ENCODE assay signal across 12 cellular contexts in genomic region chr11:66136752-66137123, GRCh38.
DNase-seq lines count a peak whose midpoint lies in the region; ATAC-seq, FAIRE-seq and TF ChIP-seq lines count a peak whose summit lies in the region.
"Had no signal": no experiment of that assay in that cellular context is flagged by ENCODE, and none has a peak within 500 bp of the region (broad histone marks: within the 10 kb centered on the region; RNA-seq: fewer than 3 reads in every experiment).

No MANE protein-coding gene starts in this region.

- no peak for FAIRE-seq in GM12892 (lab: Jason Lieb, UNC)

- no peak overlapping the region for H3K9ac ChIP-seq in adipocyte (ENCODE audit: low read length)

- H3K9me3 ChIP-seq in CD8-positive, alpha-beta T cell (ENCODE audit: low read length) = no peaks in the 10 kb centered on the region
- H3K9me3 ChIP-seq in adipocyte (ENCODE audit: control insufficient read depth, low read length) = no peaks in the 10 kb centered on the region
- H3K9me3 ChIP-seq: tibial artery had no signal

- H3K27ac Mint-ChIP-seq in CD8-positive, alpha-beta T cell = peak overlapping the region; percentile 22

- no peak overlapping the region for H3K4me3 ChIP-seq in CD8-positive, alpha-beta T cell (ENCODE audit: low read depth, low read length)
- no peak overlapping the region for H3K4me3 ChIP-seq in adipocyte (ENCODE audit: low read length)
- H3K4me3 ChIP-seq: tibial artery had no signal

- ATAC-seq in CD8-positive, alpha-beta T cell = no peak
- ATAC-seq in left colon = peak; percentile 32
- ATAC-seq in HG02763 (IDR thresholded peaks at IDR 0.05; ENCODE audit: unreplicated experiment) = no peak
- ATAC-seq: foreskin keratinocyte had no signal

- intact Hi-C loops in CD8-positive, alpha-beta T cell (cut with DNase I, micrococcal nuclease) = no loop called here
- intact Hi-C loops in left colon (cut with DNase I, micrococcal nuclease) = no loop called here

- no peak for TF ChIP-seq POLR2A in GM12892 (IDR thresholded peaks at IDR 0.05; ENCODE audit: low read depth, low read length)

- POLR2A ChIA-PET in CD8-positive, alpha-beta T cell (lab: Charles Lee) = no interaction called here

- peaks cover 9% of the 10 kb centered on the region for H3K36me3 Mint-ChIP-seq in CD8-positive, alpha-beta T cell

- H3K27me3 ChIP-seq in CD8-positive, alpha-beta T cell (ENCODE audit: insufficient read depth, low read length) = no peaks in the 10 kb centered on the region
- no peaks in the 10 kb centered on the region for H3K27me3 ChIP-seq in adipocyte (replicated peaks; ENCODE audit: control insufficient read depth, insufficient read depth, low read length)
- H3K27me3 ChIP-seq: foreskin keratinocyte, tibial artery had no signal

- H3K9me3 Mint-ChIP-seq in CD8-positive, alpha-beta T cell = no peaks in the 10 kb centered on the region

- TF ChIP-seq CTCF in CD8-positive, alpha-beta T cell (IDR thresholded peaks at IDR 0.05) = no peak

- no peaks in the 10 kb centered on the region for H3K27me3 Mint-ChIP-seq in CD8-positive, alpha-beta T cell (ENCODE audit: low read depth)

- H3K4me1 Mint-ChIP-seq in CD8-positive, alpha-beta T cell (ENCODE audit: low read depth) = peaks cover 58% of the 10 kb centered on the region

- H3K4me3 Mint-ChIP-seq in CD8-positive, alpha-beta T cell = no peak overlapping the region

- peaks cover 25% of the 10 kb centered on the region for H3K4me1 ChIP-seq in CD8-positive, alpha-beta T cell (ENCODE audit: insufficient read depth, low read length)
- peaks cover 21% of the 10 kb centered on the region for H3K4me1 ChIP-seq in adipocyte (ENCODE audit: control insufficient read depth, insufficient read depth, low read length)
- H3K4me1 ChIP-seq: foreskin keratinocyte had no signal

- no peak overlapping the region for H3K27ac ChIP-seq in CD8-positive, alpha-beta T cell (ENCODE audit: low read depth, low read length)
- H3K27ac ChIP-seq: foreskin keratinocyte, tibial artery had no signal

- no peaks in the 10 kb centered on the region for H3K36me3 ChIP-seq in CD8-positive, alpha-beta T cell (ENCODE audit: insufficient read depth, low read length)
- H3K36me3 ChIP-seq in adipocyte (ENCODE audit: control insufficient read depth, insufficient read depth, low read length, severe bottlenecking) = no peaks in the 10 kb centered on the region
- H3K36me3 ChIP-seq: tibial artery had no signal

- no peak for DNase-seq in CD8-positive, alpha-beta T cell
- peak; percentile 62 for DNase-seq in HCEC 1CT
- peak; percentile 20 for DNase-seq in adipocyte (ENCODE audit: low read depth)
- DNase-seq in left colon = no peak
- no peak for DNase-seq in SIG-M5 treated with dmso at 0.1 percent for 504 hours (lab: John Stamatoyannopoulos, UW; ENCODE audit: unreplicated experiment)
- DNase-seq in GM12892 (ENCODE audit: insufficient read length) = no peak
- DNase-seq in cerebellum (ENCODE audit: low spot score) = no peak
- DNase-seq: foreskin keratinocyte, NCI-H345, occipital lobe, tibial artery had no signal

- CTCF ChIA-PET in CD8-positive, alpha-beta T cell (lab: Charles Lee) = interaction anchor here (0.7 to 5.9 kb wide), 5 partner anchors 10 to 92 kb away, joined by 3 to 107 read pairs (median 5); partner anchors contain the start of gene PACS1

Comparison
In these comparisons a context has a peak if more than half of its experiments do, and no peak if none do; other contexts are left out.
1. DNase-seq: peak in HCEC 1CT (single experiment) and adipocyte (single experiment); none in CD8-positive, alpha-beta T cell (0 of 7), left colon (0 of 2), SIG-M5 treated with dmso at 0.1 percent for 504 hours (single experiment), GM12892 (single experiment) and cerebellum (single experiment).